26 cellular contexts compared by ENCODE assay signal in the genomic region with DNA sequence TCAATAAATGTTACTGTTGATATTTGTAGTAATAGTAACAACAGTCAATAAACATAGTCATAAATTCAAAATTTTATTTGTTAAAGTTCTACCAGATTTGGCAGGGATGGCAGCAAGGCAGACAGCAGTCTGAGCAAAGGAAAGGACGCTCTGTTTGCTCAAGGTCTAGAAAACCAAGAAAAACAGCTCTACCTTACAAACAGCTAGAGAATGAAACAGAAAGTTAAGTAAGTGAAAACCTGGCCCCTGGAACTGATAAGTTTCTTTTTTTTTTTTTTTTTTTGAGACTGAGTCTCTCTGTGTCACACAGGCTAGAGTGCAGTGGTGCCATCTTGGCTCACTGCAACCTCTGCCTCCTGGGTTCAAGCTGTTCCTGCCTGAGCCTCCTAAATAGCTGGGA. TPM values are rescaled to one million over a fixed set of nuclear protein-coding genes. Genes with fewer than 3 reads are reported as not detected.
DNase-seq lines count a peak whose midpoint lies in the region; ATAC-seq, FAIRE-seq and TF ChIP-seq lines count a peak whose summit lies in the region.
"Had no signal": no experiment of that assay in that cellular context is flagged by ENCODE, and none has a peak within 500 bp of the region (broad histone marks: within the 10 kb centered on the region; RNA-seq: fewer than 3 reads in every experiment).

No MANE protein-coding gene starts in this region.

- no peaks in the 10 kb centered on the region for H4K20me1 ChIP-seq in MM.1S (ENCODE audit: insufficient read depth, low read length)

- no peak for DNase-seq in GM19239 (ENCODE audit: insufficient read length, low spot score)
- DNase-seq in MM.1S: peak; percentile 69
- no peak for DNase-seq in stimulated activated CD4-positive, alpha-beta T cell treated with anti-CD3 and anti-CD28 coated beads, Interleukin-2, amount 100 ng/mL, for 24 hours
- no peak for DNase-seq in H7
- no peak for DNase-seq in occipital lobe (lab: John Stamatoyannopoulos, UW)
- no peak for DNase-seq in HTR-8/SVneo (ENCODE audit: insufficient read length, low spot score)
- DNase-seq: activated B cell treated with CpG ODN at 0.5 μM for 24 hours; activated CD8-positive, alpha-beta T cell treated with anti-CD3 and anti-CD28 coated beads, Interleukin-2, amount 10 ng/mL, durations not matched to agents 7 days and 5 days; activated T-cell treated with anti-CD3 and anti-CD28 coated beads, Interleukin-2, amount 50 U/mL, for 4 hours; DMS153; erythroblast; foreskin melanocyte; hypothalamus; islet precursor cell; natural killer cell; NCI-H226; posterior cingulate gyrus; stimulated activated naive CD4-positive, alpha-beta T cell treated with Interleukin-2 at 50 U/mL for 16 hours; thyroid gland had no signal

- no peaks in the 10 kb centered on the region; the same call in 1 of the 2 replicates for H3K4me1 ChIP-seq in MM.1S (ENCODE audit: low read length)
- H3K4me1 ChIP-seq: ascending aorta, thyroid gland had no signal

- H3K9ac ChIP-seq in MM.1S (ENCODE audit: low read length): no peak overlapping the region

- no peaks in the 10 kb centered on the region for H3F3A ChIP-seq in MM.1S (ENCODE audit: insufficient read depth, low read length)

- H3K4me2 ChIP-seq in MM.1S (ENCODE audit: low read depth, low read length): peak overlapping the region; percentile 47; the same call in 1 of the 2 replicates

- no peaks in the 10 kb centered on the region for H3K9me3 ChIP-seq in MM.1S (replicated peaks; ENCODE audit: insufficient read depth, low read length)
- H3K9me3 ChIP-seq: ascending aorta, thyroid gland had no signal

- H3K9me2 ChIP-seq in MM.1S (replicated peaks; ENCODE audit: insufficient read depth, low read length): no peaks in the 10 kb centered on the region

- FAIRE-seq in GM19239 (lab: Jason Lieb, UNC) (peak; percentile 28), HTR-8/SVneo (lab: Jason Lieb, UNC) (no peak)
- FAIRE-seq: GM18507, HepG2 had no signal

- no peak overlapping the region for H2AFZ ChIP-seq in MM.1S (ENCODE audit: low read length)

- H3K79me2 ChIP-seq in MM.1S (ENCODE audit: low read length): no peaks in the 10 kb centered on the region

- no peaks in the 10 kb centered on the region for H3K27me3 ChIP-seq in MM.1S (replicated peaks; ENCODE audit: insufficient read depth, low read length)
- no peaks in the 10 kb centered on the region for H3K27me3 ChIP-seq in H7 (ENCODE audit: control insufficient read depth, insufficient read depth, low read length)
- H3K27me3 ChIP-seq: ascending aorta, thyroid gland had no signal

- no peak for TF ChIP-seq CTCF in MM.1S (IDR thresholded peaks at IDR 0.05; ENCODE audit: low read length)

- no peak overlapping the region for H3K4me3 ChIP-seq in MM.1S (ENCODE audit: low read length)
- no peak overlapping the region for H3K4me3 ChIP-seq in H7 (ENCODE audit: insufficient read depth, low read depth, low read length)
- H3K4me3 ChIP-seq: ascending aorta, thyroid gland had no signal

- ATAC-seq in GM18498 (IDR thresholded peaks at IDR 0.05; ENCODE audit: unreplicated experiment) (peak; percentile 85), GM21786 (IDR thresholded peaks at IDR 0.05; ENCODE audit: unreplicated experiment) (peak; percentile 68)
- ATAC-seq: activated CD8-positive, alpha-beta T cell treated with anti-CD3 and anti-CD28 coated beads, Interleukin-2, amount 10 ng/mL, durations not matched to agents 7 days and 5 days; activated T-cell treated with anti-CD3 and anti-CD28 coated beads, Interleukin-2, amount 50 U/mL, for 4 hours; HCT116; HepG2; natural killer cell had no signal

- peak overlapping the region; percentile 25; the same call in 1 of the 2 replicates for H3K27ac ChIP-seq in MM.1S (ENCODE audit: low read length)
- H3K27ac ChIP-seq: ascending aorta, thyroid gland had no signal

- H3K36me3 ChIP-seq in MM.1S (replicated peaks; ENCODE audit: insufficient read depth, low read length) (no peaks in the 10 kb centered on the region), H7 (replicated peaks; ENCODE audit: control insufficient read depth, insufficient read depth, low read length) (no peaks in the 10 kb centered on the region)
- H3K36me3 ChIP-seq: ascending aorta, thyroid gland had no signal

RNA-seq across cellular contexts. Expression of a gene that starts 27.9 kb away (rescaled TPM):
- total RNA-seq in H7 (2014; rRNA removed; shearing (Covaris generic)): 0.04 and 0.07 TPM in 2 replicates
- 45.2 TPM for total RNA-seq in occipital lobe
- total RNA-seq: activated B cell treated with CpG ODN at 0.5 μM for 24 hours; CD4-positive, CD25-positive, alpha-beta regulatory T cell; HepG2; natural killer cell had no signal

Comparison
In these comparisons a context has a peak if more than half of its experiments do, and no peak if none do; other contexts are left out.
1. RNA of a gene that starts 27.9 kb away (total RNA-seq): 45.2 TPM in occipital lobe (single experiment); 0.04 to 0.07 TPM in H7; every median in the first group is over 10 times any median in the second.